Comparison of ENCODE assay signal across 21 cellular contexts in genomic region chr22:38285015-38285414, GRCh38. TPM values are rescaled to one million over a fixed set of nuclear protein-coding genes. Genes with fewer than 3 reads are reported as not detected.
DNase-seq lines count a peak whose midpoint lies in the region; ATAC-seq and TF ChIP-seq lines count a peak whose summit lies in the region.
"Had no signal": no experiment of that assay in that cellular context is flagged by ENCODE, and none has a peak within 500 bp of the region (broad histone marks: within the 10 kb centered on the region; RNA-seq: fewer than 3 reads in every experiment).

No MANE protein-coding gene starts in this region.

- peak overlapping the region; percentile 14 for H3K14ac ChIP-seq in trophoblast cell (ENCODE audit: low read length)

- H3K4ac ChIP-seq in trophoblast cell (ENCODE audit: low read depth, low read length) = peak overlapping the region; percentile 12

- H4K8ac ChIP-seq in trophoblast cell (ENCODE audit: low read depth, low read length) = peak overlapping the region; percentile 46

- no peak overlapping the region for H2AFZ ChIP-seq in trophoblast cell (ENCODE audit: insufficient read depth, low read length, poor library complexity)

- H3K18ac ChIP-seq in trophoblast cell (ENCODE audit: low read length) = no peak overlapping the region

- H2BK120ac ChIP-seq in trophoblast cell (ENCODE audit: insufficient read depth, low read length, poor library complexity) = no peak overlapping the region

- no peaks in the 10 kb centered on the region for H3K27me3 ChIP-seq in heart right ventricle
- no peaks in the 10 kb centered on the region for H3K27me3 ChIP-seq in esophagus muscularis mucosa
- H3K27me3 ChIP-seq in trophoblast cell (ENCODE audit: insufficient read depth, low read length) = no peaks in the 10 kb centered on the region
- no peaks in the 10 kb centered on the region for H3K27me3 ChIP-seq in uterus

- H2AK5ac ChIP-seq in trophoblast cell (ENCODE audit: low read length) = peak overlapping the region; percentile 44

- intact Hi-C loops in heart right ventricle (cut with DNase I) = no loop called here
- intact Hi-C loops in cardiac septum (cut with DNase I) = no loop called here
- intact Hi-C loops in esophagus muscularis mucosa (cut with DNase I) = no loop called here
- intact Hi-C loops in uterus (cut with DNase I; ENCODE audit: low total_unique reads) = no loop called here

- peaks cover 0 to 24% (median 10%) of the 10 kb centered on the region in 9 donors for H3K4me1 ChIP-seq in heart right ventricle
- H3K4me1 ChIP-seq in esophagus muscularis mucosa = peaks cover 9 to 32% (median 24%) of the 10 kb centered on the region in 4 donors
- peaks cover 31 to 34% of the 10 kb centered on the region in 2 experiments for H3K4me1 ChIP-seq in trophoblast cell (ENCODE audit: control insufficient read depth in 1 of 2, insufficient read depth in 2 of 2, low read length in 2 of 2)
- no peaks in the 10 kb centered on the region for H3K4me1 ChIP-seq in uterus

- TF ChIP-seq POLR2A in esophagus muscularis mucosa (IDR thresholded peaks at IDR 0.05; ENCODE audit: low read depth) (no peak), uterus (IDR thresholded peaks at IDR 0.05) (no peak)

- H3K4me3 ChIP-seq in heart right ventricle (no peak overlapping the region), esophagus muscularis mucosa (no peak overlapping the region), trophoblast cell (ENCODE audit: low read depth, low read length) (no peak overlapping the region), uterus (no peak overlapping the region)

- DNase-seq in heart right ventricle = no peak
- no peak for DNase-seq in cardiac septum (ENCODE audit: low spot score)
- no peak for DNase-seq in esophagus muscularis mucosa (ENCODE audit: extremely low spot score)
- no peak for DNase-seq in trophoblast cell
- DNase-seq in uterus = no peak
- no peak for DNase-seq in inferior parietal cortex (ENCODE audit: extremely low spot score)
- DNase-seq: activated CD4-positive, alpha-beta T cell treated with anti-CD3 and anti-CD28 coated beads for 4 hours; activated CD8-positive, alpha-beta memory T cell treated with anti-CD3 and anti-CD28 coated beads, Interleukin-2, amount 10 ng/mL, durations not matched to agents 7 days and 5 days; activated naive CD8-positive, alpha-beta T cell treated with anti-CD3 and anti-CD28 coated beads for 36 hours; EL; Kasumi-1; naive thymus-derived CD4-positive, alpha-beta T cell; NCI-H1048; NCI-H1930; NK-92 treated with Interleukin-12 subunit alpha and Interleukin-12 subunit beta, amount 100 ng/mL, for 24 hours; posterior cingulate gyrus; stimulated activated naive CD4-positive, alpha-beta T cell; T1000 had no signal

- H3K9ac ChIP-seq in trophoblast cell (ENCODE audit: low read length) = no peak overlapping the region

- H4K12ac ChIP-seq in trophoblast cell (ENCODE audit: low read depth, low read length) = no peak overlapping the region

- ATAC-seq in heart right ventricle (no peak), GM19463 (IDR thresholded peaks at IDR 0.05; ENCODE audit: unreplicated experiment) (no peak), GM18511 (IDR thresholded peaks at IDR 0.05; ENCODE audit: unreplicated experiment) (no peak)
- ATAC-seq: activated CD8-positive, alpha-beta memory T cell treated with anti-CD3 and anti-CD28 coated beads, Interleukin-2, amount 10 ng/mL, durations not matched to agents 7 days and 5 days; HCT116; naive thymus-derived CD4-positive, alpha-beta T cell had no signal

- TF ChIP-seq CTCF in heart right ventricle (IDR thresholded peaks at IDR 0.05) = no peak
- no peak for TF ChIP-seq CTCF in esophagus muscularis mucosa (IDR thresholded peaks at IDR 0.05)
- no peak for TF ChIP-seq CTCF in uterus (IDR thresholded peaks at IDR 0.05)

- no peaks in the 10 kb centered on the region for H3K9me3 ChIP-seq in heart right ventricle
- no peaks in the 10 kb centered on the region for H3K9me3 ChIP-seq in esophagus muscularis mucosa
- H3K9me3 ChIP-seq in trophoblast cell (ENCODE audit: insufficient read depth, low read depth, low read length) = peaks cover 2% of the 10 kb centered on the region
- no peaks in the 10 kb centered on the region for H3K9me3 ChIP-seq in uterus

- H2BK5ac ChIP-seq in trophoblast cell (ENCODE audit: low read depth, low read length, poor library complexity) = no peak overlapping the region

- no peak overlapping the region for H3K4me2 ChIP-seq in trophoblast cell (ENCODE audit: low read length)

- no peak overlapping the region for H3K23ac ChIP-seq in trophoblast cell (ENCODE audit: low read length)

- H3K36me3 ChIP-seq in heart right ventricle (peaks cover 0 to 32% (median 5%) of the 10 kb centered on the region in 9 donors), esophagus muscularis mucosa (peaks cover 0 to 19% (median 16%) of the 10 kb centered on the region in 4 donors), trophoblast cell (ENCODE audit: control insufficient read depth in 1 of 2, insufficient read depth in 2 of 2, low read length in 2 of 2) (peaks cover 5 to 7% of the 10 kb centered on the region in 2 experiments), uterus (no peaks in the 10 kb centered on the region)

- peaks cover 25% of the 10 kb centered on the region for H3K79me1 ChIP-seq in trophoblast cell (ENCODE audit: low read length)

- no peak for TF ChIP-seq EP300 in esophagus muscularis mucosa (IDR thresholded peaks at IDR 0.05)

- H4K91ac ChIP-seq in trophoblast cell (ENCODE audit: low read depth, low read length) = peak overlapping the region; percentile 19

- H3K27ac ChIP-seq in heart right ventricle (peak overlapping the region in 8 of 10 donors; percentile 16 to 67 (median 54)), esophagus muscularis mucosa (replicated peaks in 1 of 4) (peak overlapping the region; percentile 50 to 74 (median 62)), trophoblast cell (ENCODE audit: low read depth, low read length) (peak overlapping the region; percentile 24), uterus (peak overlapping the region; percentile 77 to 85)

- no peaks in the 10 kb centered on the region for H3K79me2 ChIP-seq in trophoblast cell (ENCODE audit: control insufficient read depth, insufficient read depth, low read length, poor library complexity)

- peak overlapping the region; percentile 40 for H2BK12ac ChIP-seq in trophoblast cell (ENCODE audit: low read length)

- 61 to 68% methylated on average over 8 of the region's 8 CpGs for WGBS in heart right ventricle, 2 donors
- WGBS in esophagus muscularis mucosa = 74% methylated on average over 8 of the region's 8 CpGs
- no CpG with 5 or more reads among the region's 8 CpGs for WGBS in trophoblast cell (ENCODE audit: extremely low coverage, insufficient coverage, insufficient read length)

RNA-seq across cellular contexts. Expression of gene TMEM184B, which starts 12.2 kb away (rescaled TPM):
- 10 to 100 TPM; 36.2 to 51.6 (median 46.1) TPM for total RNA-seq in heart right ventricle
- polyA plus RNA-seq in heart right ventricle = 10 to 100 TPM; 20.8 to 29.7 TPM
- 58.1 TPM for total RNA-seq in cardiac septum
- total RNA-seq in esophagus muscularis mucosa = 100 to 1,000 TPM in 1 of 4 donors, 10 to 100 TPM in 3; 39.4 to 108 (median 75.3) TPM
- 88.3 and 94.8 TPM in 2 replicates for polyA plus RNA-seq in trophoblast cell (2013)
- total RNA-seq in uterus = 10 to 100 TPM; 31.7 to 70.4 (median 50.7) TPM

RNA-seq across cellular contexts. Expression of gene CSNK1E, which starts 32.2 kb away (rescaled TPM):
- total RNA-seq in heart right ventricle (10 to 100 TPM; 64.1 to 88.1 (median 78.6) TPM), cardiac septum (95.7 TPM), esophagus muscularis mucosa (100 to 1,000 TPM in 1 of 4 donors, 10 to 100 TPM in 3; 67.9 to 102 (median 91.7) TPM), uterus (100 to 1,000 TPM in 2 of 4 donors, 10 to 100 TPM in 2; 22.1 to 171 (median 100) TPM)
- 10 to 100 TPM; 81.6 to 83.4 TPM for polyA plus RNA-seq in heart right ventricle
- polyA plus RNA-seq in trophoblast cell (2013) = 172 and 176 TPM in 2 replicates

Comparison
In these comparisons a context has a peak if more than half of its experiments do, and no peak if none do; other contexts are left out.
1. H3K27ac ChIP-seq: peak in every context shown above with its lines; median percentile 81 in uterus; 62 in esophagus muscularis mucosa; 54 in heart right ventricle; 24 in trophoblast cell.